Comparison of ENCODE assay signal across 1 cellular context in the genomic region with DNA sequence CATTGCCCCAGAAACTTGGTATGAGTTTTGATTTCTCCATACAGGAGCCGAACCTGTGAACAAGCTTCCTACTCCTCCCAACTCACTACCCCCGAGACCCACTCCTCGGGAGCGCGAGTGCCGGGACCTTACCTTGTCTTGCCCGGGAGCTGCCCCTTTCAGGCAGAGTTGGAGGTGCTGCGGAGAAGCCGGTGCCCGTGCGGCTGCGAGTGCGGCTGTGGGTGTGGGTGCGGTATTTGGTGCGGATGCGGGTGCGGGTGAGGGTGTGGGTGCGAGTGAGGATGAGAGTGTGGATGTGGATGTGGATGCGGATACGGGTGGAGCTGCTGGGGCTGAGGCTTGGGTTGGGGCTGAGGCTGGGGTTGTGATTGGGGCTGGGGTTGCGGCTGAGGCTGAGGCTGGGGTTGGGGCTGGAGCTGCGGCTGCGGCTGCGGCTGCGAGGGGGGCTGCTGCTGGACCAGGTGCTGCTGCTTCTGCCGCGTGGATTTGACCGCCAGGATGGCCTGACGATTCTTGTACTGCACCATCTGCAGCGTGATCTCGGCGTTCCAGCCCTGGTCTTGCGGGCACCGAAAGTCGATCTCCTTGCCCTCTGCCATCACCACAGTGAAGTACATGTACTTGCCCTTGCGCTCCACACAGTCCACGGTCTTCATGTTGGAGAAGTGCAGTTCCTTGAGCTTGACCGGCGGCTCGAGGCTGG.
A peak's percentile ranks its signal among the peaks of the same experiment; 100 is the strongest.
TF ChIP-seq lines count a peak whose summit lies in the region.

No MANE protein-coding gene starts in this region.

TF ChIP-seq in HCT116, 20 proteins besides CTCF, POLR2A, EP300 and RAD21 (continued from another document):
- TF ChIP-seq, protein P1, sequence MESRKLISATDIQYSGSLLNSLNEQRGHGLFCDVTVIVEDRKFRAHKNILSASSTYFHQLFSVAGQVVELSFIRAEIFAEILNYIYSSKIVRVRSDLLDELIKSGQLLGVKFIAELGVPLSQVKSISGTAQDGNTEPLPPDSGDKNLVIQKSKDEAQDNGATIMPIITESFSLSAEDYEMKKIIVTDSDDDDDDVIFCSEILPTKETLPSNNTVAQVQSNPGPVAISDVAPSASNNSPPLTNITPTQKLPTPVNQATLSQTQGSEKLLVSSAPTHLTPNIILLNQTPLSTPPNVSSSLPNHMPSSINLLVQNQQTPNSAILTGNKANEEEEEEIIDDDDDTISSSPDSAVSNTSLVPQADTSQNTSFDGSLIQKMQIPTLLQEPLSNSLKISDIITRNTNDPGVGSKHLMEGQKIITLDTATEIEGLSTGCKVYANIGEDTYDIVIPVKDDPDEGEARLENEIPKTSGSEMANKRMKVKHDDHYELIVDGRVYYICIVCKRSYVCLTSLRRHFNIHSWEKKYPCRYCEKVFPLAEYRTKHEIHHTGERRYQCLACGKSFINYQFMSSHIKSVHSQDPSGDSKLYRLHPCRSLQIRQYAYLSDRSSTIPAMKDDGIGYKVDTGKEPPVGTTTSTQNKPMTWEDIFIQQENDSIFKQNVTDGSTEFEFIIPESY (IDR thresholded peaks at IDR 0.05; ENCODE audit: extremely low read depth, insufficient replicate concordance, low read length), result no peak
- TF ChIP-seq EZH2 (IDR thresholded peaks at IDR 0.05) (no peak), FOSL1 (IDR thresholded peaks at IDR 0.05; ENCODE audit: low read depth) (no peak), EZH2phosphoT487 (IDR thresholded peaks at IDR 0.05; ENCODE audit: borderline replicate concordance) (no peak), POLR2AphosphoS5 (IDR thresholded peaks at IDR 0.05; ENCODE audit: low read depth, low read length) (peak; percentile 84), ZNF274 (IDR thresholded peaks at IDR 0.05; ENCODE audit: low read depth, low read length) (no peak), SRF (IDR thresholded peaks at IDR 0.05; ENCODE audit: low read depth) (0 out of 2 replicates have a peak, but pooled peaks have one; percentile 23), SP1 (IDR thresholded peaks at IDR 0.05; ENCODE audit: low read depth) (0 out of 2 replicates have a peak, but pooled peaks have one; percentile 6), ZFX (IDR thresholded peaks at IDR 0.05) (no peak), SIN3A (IDR thresholded peaks at IDR 0.05; ENCODE audit: low read depth) (peak; percentile 75)
- TF ChIP-seq, protein P2, sequence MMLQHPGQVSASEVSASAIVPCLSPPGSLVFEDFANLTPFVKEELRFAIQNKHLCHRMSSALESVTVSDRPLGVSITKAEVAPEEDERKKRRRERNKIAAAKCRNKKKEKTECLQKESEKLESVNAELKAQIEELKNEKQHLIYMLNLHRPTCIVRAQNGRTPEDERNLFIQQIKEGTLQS (IDR thresholded peaks at IDR 0.05), result 0 out of 2 replicates have a peak, but pooled peaks have one; percentile 36
